ENCODE assay signal across 24 cellular contexts in the genomic region with DNA sequence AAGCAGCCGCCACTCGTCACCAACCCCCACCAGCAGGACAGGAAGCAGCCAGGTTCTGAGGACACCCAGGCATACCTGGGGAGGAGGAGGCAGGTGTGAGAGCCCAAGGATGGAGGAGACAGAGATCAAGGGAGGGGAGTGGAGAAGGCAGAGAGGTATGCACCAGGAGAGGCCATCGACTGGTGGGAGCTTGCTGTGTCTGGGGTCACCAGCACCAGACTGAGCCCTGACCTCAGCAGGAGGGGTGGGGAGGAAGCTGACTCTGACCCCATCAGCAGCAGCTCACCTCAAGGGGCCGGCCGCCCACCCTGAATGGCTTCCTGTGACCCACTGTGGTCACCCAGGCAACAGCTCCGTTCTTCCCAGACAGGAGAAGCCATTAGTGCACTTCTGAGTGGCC. TPM values are rescaled to one million over a fixed set of nuclear protein-coding genes. Genes with fewer than 3 reads are reported as not detected.
DNase-seq lines count a peak whose midpoint lies in the region; ATAC-seq and TF ChIP-seq lines count a peak whose summit lies in the region.
"Had no signal": no experiment of that assay in that cellular context is flagged by ENCODE, and none has a peak within 500 bp of the region (broad histone marks: within the 10 kb centered on the region; RNA-seq: fewer than 3 reads in every experiment).

No MANE protein-coding gene starts in this region.

- H3K4me1 ChIP-seq in spleen (no peaks in the 10 kb centered on the region), neural progenitor cell (peaks cover 18% of the 10 kb centered on the region)
- H3K4me1 ChIP-seq: BLaER1, Caco-2 had no signal

- WGBS in spleen, 5 donors, result 41 to 72% (median 63%) methylated on average over 5 to 6 of the region's 6 CpGs

- H3K4me1 Mint-ChIP-seq in natural killer cell treated with Interleukin-12 subunit alpha and Interleukin-12 subunit beta and Interleukin-15 and Interleukin-18, amount 100 ng/mL, for 72 hours (ENCODE audit: low read depth in 2 of 2), result peaks cover 6 to 7% of the 10 kb centered on the region in 2 donors
- H3K4me1 Mint-ChIP-seq in natural killer cell (peaks cover 8 to 15% of the 10 kb centered on the region in 2 donors), neural progenitor cell (peaks cover 27% of the 10 kb centered on the region)
- H3K4me1 Mint-ChIP-seq: CD4-positive, alpha-beta memory T cell had no signal

- H3K27me3 ChIP-seq in spleen (replicated peaks in 1 of 7), result peaks cover 0 to 38% (median 4%) of the 10 kb centered on the region in 7 donors
- peaks cover 1% of the 10 kb centered on the region for H3K27me3 ChIP-seq in neural progenitor cell

- H3F3A ChIP-seq in neural progenitor cell (ENCODE audit: low read depth), result peaks cover 13% of the 10 kb centered on the region

- no peaks in the 10 kb centered on the region for H3K36me3 Mint-ChIP-seq in natural killer cell treated with Interleukin-12 subunit alpha and Interleukin-12 subunit beta and Interleukin-15 and Interleukin-18, amount 100 ng/mL, for 72 hours
- H3K36me3 Mint-ChIP-seq in natural killer cell, result no peaks in the 10 kb centered on the region
- H3K36me3 Mint-ChIP-seq in neural progenitor cell, result no peaks in the 10 kb centered on the region
- H3K36me3 Mint-ChIP-seq: CD4-positive, alpha-beta memory T cell had no signal

- H3K79me2 ChIP-seq in neural progenitor cell (ENCODE audit: low read depth), result no peaks in the 10 kb centered on the region

- H3K27me3 Mint-ChIP-seq in natural killer cell treated with Interleukin-12 subunit alpha and Interleukin-12 subunit beta and Interleukin-15 and Interleukin-18, amount 100 ng/mL, for 72 hours, result peaks cover 0 to 3% of the 10 kb centered on the region in 2 donors
- peaks cover 0 to 11% of the 10 kb centered on the region in 2 donors for H3K27me3 Mint-ChIP-seq in natural killer cell (ENCODE audit: low read depth in 2 of 2)
- peaks cover 9% of the 10 kb centered on the region for H3K27me3 Mint-ChIP-seq in neural progenitor cell (ENCODE audit: insufficient read depth, low read depth)

- no peak overlapping the region for H3K27ac ChIP-seq in spleen
- no peak overlapping the region for H3K27ac ChIP-seq in neural progenitor cell
- H3K27ac ChIP-seq: BLaER1, KMS-11 had no signal

- intact Hi-C loops in natural killer cell (cut with micrococcal nuclease) (no loop called here), spleen (cut with DNase I; ENCODE audit: low total_unique reads) (no loop called here)

- H3K36me3 ChIP-seq in spleen, result no peaks in the 10 kb centered on the region
- no peaks in the 10 kb centered on the region for H3K36me3 ChIP-seq in neural progenitor cell
- H3K36me3 ChIP-seq: BLaER1 had no signal

- H3K4me2 ChIP-seq in neural progenitor cell, result no peak overlapping the region
- H3K4me2 ChIP-seq: BLaER1, KMS-11 had no signal

- H3K27ac Mint-ChIP-seq in natural killer cell treated with Interleukin-12 subunit alpha and Interleukin-12 subunit beta and Interleukin-15 and Interleukin-18, amount 100 ng/mL, for 72 hours, result no peak overlapping the region
- H3K27ac Mint-ChIP-seq in natural killer cell (no peak overlapping the region), neural progenitor cell (no peak overlapping the region)

- H3K9ac ChIP-seq in neural progenitor cell, result no peak overlapping the region
- H3K9ac ChIP-seq: BLaER1, KMS-11 had no signal

- no peak for TF ChIP-seq POLR2A in spleen (IDR thresholded peaks at IDR 0.05)

- H3K4me3 Mint-ChIP-seq in natural killer cell treated with Interleukin-12 subunit alpha and Interleukin-12 subunit beta and Interleukin-15 and Interleukin-18, amount 100 ng/mL, for 72 hours, result no peak overlapping the region
- H3K4me3 Mint-ChIP-seq in natural killer cell (no peak overlapping the region), neural progenitor cell (no peak overlapping the region)
- H3K4me3 Mint-ChIP-seq: CD4-positive, alpha-beta memory T cell had no signal

- H3K9me3 Mint-ChIP-seq in natural killer cell treated with Interleukin-12 subunit alpha and Interleukin-12 subunit beta and Interleukin-15 and Interleukin-18, amount 100 ng/mL, for 72 hours, result no peaks in the 10 kb centered on the region
- H3K9me3 Mint-ChIP-seq in natural killer cell (no peaks in the 10 kb centered on the region), neural progenitor cell (peaks cover 21% of the 10 kb centered on the region)
- H3K9me3 Mint-ChIP-seq: CD4-positive, alpha-beta memory T cell had no signal

- H3K4me3 ChIP-seq in spleen (no peak overlapping the region), neural progenitor cell (no peak overlapping the region)
- H3K4me3 ChIP-seq: BLaER1 had no signal

- ATAC-seq in natural killer cell treated with Interleukin-12 subunit alpha and Interleukin-12 subunit beta and Interleukin-15 and Interleukin-18, amount 100 ng/mL, for 72 hours, result peak in 1 of 2 donors; percentile 32
- ATAC-seq in natural killer cell (no peak), HG03457 (IDR thresholded peaks at IDR 0.05; ENCODE audit: unreplicated experiment) (no peak)

- H4K20me1 ChIP-seq in neural progenitor cell (ENCODE audit: low read depth), result no peaks in the 10 kb centered on the region

- no peak for TF ChIP-seq CTCF in natural killer cell (IDR thresholded peaks at IDR 0.05)
- TF ChIP-seq CTCF in spleen (IDR thresholded peaks at IDR 0.05 in 8 of 11, conservative IDR thresholded peaks at IDR 0.05 in 3 of 11), result no peak
- TF ChIP-seq CTCF in neural progenitor cell (IDR thresholded peaks at IDR 0.05), result no peak

- H2AFZ ChIP-seq in neural progenitor cell (replicated peaks), result no peak overlapping the region

- H3K9me3 ChIP-seq in spleen, result no peaks in the 10 kb centered on the region
- no peaks in the 10 kb centered on the region for H3K9me3 ChIP-seq in neural progenitor cell (ENCODE audit: low read depth)
- H3K9me3 ChIP-seq: BLaER1, Caco-2 had no signal

- DNase-seq in natural killer cell treated with Interleukin-12 subunit alpha and Interleukin-12 subunit beta and Interleukin-15 and Interleukin-18, amount 100 ng/mL, for 72 hours (ENCODE audit: low spot score), result peak; percentile 29
- DNase-seq in natural killer cell, result no peak
- DNase-seq in islet precursor cell, result peak; percentile 47
- DNase-seq in spleen, result peak; percentile 56
- no peak for DNase-seq in EL
- DNase-seq in neural progenitor cell (ENCODE audit: low spot score), result no peak
- DNase-seq: ACHN; Caco-2; CD4-positive, alpha-beta memory T cell; DMS 273 treated with DMSO at 0.1 percent for 48 hours; DMS79 treated with DMSO at 0.1 percent for 48 hours; HCEC 1CT; IMR-90; NCI-H1105; NCI-H146; NCI-H2029; NCI-H345; NCI-H524; NCI-H774; NK-92 treated with Interleukin-12 subunit alpha and Interleukin-12 subunit beta, amount 100 ng/mL, for 24 hours had no signal

RNA-seq across cellular contexts. Expression of a gene that starts 7.8 kb away (rescaled TPM):
- under 1 TPM; 0.36 to 0.45 TPM for total RNA-seq in natural killer cell treated with Interleukin-12 subunit alpha and Interleukin-12 subunit beta and Interleukin-15 and Interleukin-18, amount 100 ng/mL, for 72 hours
- total RNA-seq in natural killer cell (1 to 10 TPM; 2.2 to 4.9 (median 4.7) TPM), spleen (1 to 10 TPM in 1 of 7 donors, under 1 TPM in 6; 0.61 to 1.4 (median 0.68) TPM), neural progenitor cell (ENCODE audit: low replicate concordance) (0.92 and 3.1 TPM in 2 replicates)
- under 1 TPM; 0.41 to 0.58 (median 0.48) TPM for polyA plus RNA-seq in spleen
- total RNA-seq: Caco-2, G401, IMR-90 had no signal
- polyA plus RNA-seq: IMR-90 had no signal

Comparison
In these comparisons a context has a peak if more than half of its experiments do, and no peak if none do; other contexts are left out.
1. DNase-seq: peak in natural killer cell treated with Interleukin-12 subunit alpha and Interleukin-12 subunit beta and Interleukin-15 and Interleukin-18, amount 100 ng/mL, for 72 hours (single experiment), islet precursor cell (single experiment) and spleen (single experiment); none in natural killer cell (single experiment), EL (single experiment) and neural progenitor cell (single experiment).